In genomic region chr1:28417441-28418277, GRCh38 we compare ENCODE assay signal across 8 cellular contexts. TPM values are rescaled to one million over a fixed set of nuclear protein-coding genes. Genes with fewer than 3 reads are reported as not detected.
DNase-seq lines count a peak whose midpoint lies in the region; ATAC-seq and TF ChIP-seq lines count a peak whose summit lies in the region.

No MANE protein-coding gene starts in this region.

- H3K4me2 ChIP-seq in BLaER1, result peak overlapping the region; percentile 74
- H3K4me2 ChIP-seq in hepatocyte, result peak overlapping the region; percentile 44

- peaks cover 62% of the 10 kb centered on the region for H3K4me1 ChIP-seq in BLaER1
- H3K4me1 ChIP-seq in hepatocyte (ENCODE audit: insufficient read depth), result peaks cover 13% of the 10 kb centered on the region

- H3K27me3 ChIP-seq in BLaER1 (no peaks in the 10 kb centered on the region), hepatocyte (no peaks in the 10 kb centered on the region)

- peaks cover 10% of the 10 kb centered on the region for H3K4me1 Mint-ChIP-seq in T-helper 17 cell

- peaks cover 11% of the 10 kb centered on the region for H3K36me3 ChIP-seq in BLaER1
- H3K36me3 ChIP-seq in hepatocyte (replicated peaks; ENCODE audit: insufficient read depth, low read depth), result no peaks in the 10 kb centered on the region

- H3K27ac ChIP-seq in BLaER1 (peak overlapping the region; percentile 63), hepatocyte (peak overlapping the region; percentile 32)

- DNase-seq in HEK293T (ENCODE audit: extremely low spot score) (no peak), T-helper 17 cell (no peak), hepatocyte (ENCODE audit: low spot score) (peak; percentile 15)
- no peak for DNase-seq in activated CD4-positive, CD25-positive, alpha-beta regulatory T cell treated with anti-CD3 and anti-CD28 coated beads, Interleukin-2, amount 50 U/mL, for 72 hours

- no peaks in the 10 kb centered on the region for H3K27me3 Mint-ChIP-seq in T-helper 17 cell

- H3K79me2 ChIP-seq in hepatocyte, result peaks cover 72% of the 10 kb centered on the region

- no peak for TF ChIP-seq CTCF in hepatocyte (IDR thresholded peaks at IDR 0.05; ENCODE audit: poor library complexity)

- no peak overlapping the region for H2AFZ ChIP-seq in hepatocyte

- CTCF ChIA-PET in HEK293T (lab: Yijun Ruan, JAX), result interaction anchor here (0.7 kb wide), 1 partner anchor 49 kb away, joined by 3 read pairs; no protein-coding TSS in a partner anchor

- H4K20me1 ChIP-seq in BLaER1 (peaks cover 1% of the 10 kb centered on the region; the same call in 1 of the 2 replicates), hepatocyte (ENCODE audit: insufficient read depth, poor library complexity, severe bottlenecking) (no peaks in the 10 kb centered on the region)

- 87% methylated on average over 4 of the region's 4 CpGs for WGBS in hepatocyte (ENCODE audit: low lambda C conversion rate, missing lambda C conversion rate)

- peak overlapping the region; percentile 14 for H3K27ac Mint-ChIP-seq in T-helper 17 cell

- H3K9me3 ChIP-seq in BLaER1, result no peaks in the 10 kb centered on the region
- H3K9me3 ChIP-seq in T-helper 17 cell (ENCODE audit: control insufficient read depth, low read length, poor library complexity, severe bottlenecking), result no peaks in the 10 kb centered on the region
- no peaks in the 10 kb centered on the region for H3K9me3 ChIP-seq in hepatocyte (ENCODE audit: low read depth)

- ATAC-seq in T-helper 17 cell (peak; percentile 33), HG02678 (IDR thresholded peaks at IDR 0.05; ENCODE audit: unreplicated experiment) (no peak), HG03139 (IDR thresholded peaks at IDR 0.05; ENCODE audit: unreplicated experiment) (no peak), HG02981 (IDR thresholded peaks at IDR 0.05; ENCODE audit: unreplicated experiment) (no peak)

- H3K4me3 ChIP-seq in BLaER1 (peak overlapping the region; percentile 39), hepatocyte (no peak overlapping the region)

- H3K9ac ChIP-seq in BLaER1, result peak overlapping the region; percentile 67

- H3K9me2 ChIP-seq in hepatocyte (replicated peaks; ENCODE audit: insufficient read depth), result no peaks in the 10 kb centered on the region

- POLR2A ChIA-PET in HEK293T (lab: Yijun Ruan, JAX), result no interaction called here

- no peaks in the 10 kb centered on the region for H3K36me3 Mint-ChIP-seq in T-helper 17 cell (ENCODE audit: low read depth)

- no peak overlapping the region for H3K4me3 Mint-ChIP-seq in T-helper 17 cell

TF ChIP-seq in HEK293T, 16 proteins besides CTCF, POLR2A, EP300 and RAD21:
- TF ChIP-seq, protein P1, sequence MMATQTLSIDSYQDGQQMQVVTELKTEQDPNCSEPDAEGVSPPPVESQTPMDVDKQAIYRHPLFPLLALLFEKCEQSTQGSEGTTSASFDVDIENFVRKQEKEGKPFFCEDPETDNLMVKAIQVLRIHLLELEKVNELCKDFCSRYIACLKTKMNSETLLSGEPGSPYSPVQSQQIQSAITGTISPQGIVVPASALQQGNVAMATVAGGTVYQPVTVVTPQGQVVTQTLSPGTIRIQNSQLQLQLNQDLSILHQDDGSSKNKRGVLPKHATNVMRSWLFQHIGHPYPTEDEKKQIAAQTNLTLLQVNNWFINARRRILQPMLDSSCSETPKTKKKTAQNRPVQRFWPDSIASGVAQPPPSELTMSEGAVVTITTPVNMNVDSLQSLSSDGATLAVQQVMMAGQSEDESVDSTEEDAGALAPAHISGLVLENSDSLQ (IDR thresholded peaks at IDR 0.05), result peak; percentile 79
- TF ChIP-seq FOXK2 (IDR thresholded peaks at IDR 0.05) (no peak), FOXA1 (IDR thresholded peaks at IDR 0.05) (no peak)

RNA-seq across cellular contexts. Expression of gene PHACTR4, which starts 48.1 kb away (rescaled TPM):
- total RNA-seq in T-helper 17 cell (10 to 100 TPM; 20.9 to 23.9 TPM), hepatocyte (18.5 and 21.5 TPM in 2 replicates)
- 19.1 and 22.1 TPM in 2 replicates for polyA plus RNA-seq in hepatocyte
